9 cellular contexts compared by ENCODE assay signal in the genomic region with DNA sequence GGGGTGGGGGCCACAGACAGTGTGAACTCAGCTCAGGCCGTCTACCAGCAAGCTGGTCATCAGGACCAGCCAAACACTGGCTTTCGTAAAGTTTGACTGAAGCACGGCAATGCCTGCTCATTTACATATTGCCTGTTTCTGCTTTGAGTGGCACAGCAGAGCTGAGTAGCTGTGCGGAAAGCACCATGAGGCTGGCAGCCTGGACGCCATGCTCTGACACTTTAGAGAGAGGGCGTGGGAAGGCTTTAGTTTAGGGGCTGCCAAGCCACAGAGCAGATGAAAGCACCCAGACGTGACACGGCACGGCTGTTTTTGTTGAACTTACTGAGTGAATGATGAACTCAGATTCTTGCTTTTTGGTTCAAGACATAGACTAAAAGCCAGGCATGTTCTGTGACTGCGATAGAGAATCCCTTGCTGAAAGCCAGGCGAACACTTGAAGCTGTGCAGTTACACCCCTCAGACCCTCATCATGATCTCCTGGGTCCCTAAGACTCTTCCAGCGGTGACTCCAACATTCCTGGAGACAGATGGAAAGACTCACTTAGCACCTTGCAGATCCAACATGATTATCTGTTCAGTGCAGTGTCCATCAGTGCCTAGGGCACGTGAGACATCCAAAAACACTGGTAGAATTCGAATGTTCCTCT.
DNase-seq lines count a peak whose midpoint lies in the region; ATAC-seq lines count a peak whose summit lies in the region.
"Had no signal": no experiment of that assay in that cellular context is flagged by ENCODE, and none has a peak within 500 bp of the region (broad histone marks: within the 10 kb centered on the region; RNA-seq: fewer than 3 reads in every experiment).

No MANE protein-coding gene starts in this region.

- peak overlapping the region; percentile 29 for H3K27ac Mint-ChIP-seq in activated CD4-positive, alpha-beta T cell treated with anti-CD3 and anti-CD28 coated beads for 36 hours
- peak overlapping the region in 5 of 9 donors; percentile 18 to 68 (median 58) for H3K27ac Mint-ChIP-seq in naive thymus-derived CD4-positive, alpha-beta T cell

- H3K4me3 ChIP-seq in naive thymus-derived CD4-positive, alpha-beta T cell (ENCODE audit: low read length): no peak overlapping the region
- H3K4me3 ChIP-seq: A549 had no signal

- no peaks in the 10 kb centered on the region for H3K9me3 ChIP-seq in naive thymus-derived CD4-positive, alpha-beta T cell (ENCODE audit: control insufficient read depth in 2 of 3, low read length in 3 of 3)
- H3K9me3 ChIP-seq: A549 had no signal

- POLR2A ChIA-PET in activated CD4-positive, alpha-beta T cell treated with anti-CD3 and anti-CD28 coated beads for 36 hours (lab: Charles Lee): interaction anchor here (0.5 kb wide), 2 partner anchors 35 to 185 kb away, joined by 3 to 5 read pairs; no protein-coding TSS in a partner anchor
- POLR2A ChIA-PET in naive thymus-derived CD4-positive, alpha-beta T cell (lab: Charles Lee): no interaction called here

- H3K27ac ChIP-seq in naive thymus-derived CD4-positive, alpha-beta T cell (ENCODE audit: low read depth, low read length): no peak overlapping the region
- H3K27ac ChIP-seq: A549 had no signal

- no peaks in the 10 kb centered on the region for H3K9me3 Mint-ChIP-seq in activated CD4-positive, alpha-beta T cell treated with anti-CD3 and anti-CD28 coated beads for 36 hours (ENCODE audit: low read depth)
- H3K9me3 Mint-ChIP-seq in naive thymus-derived CD4-positive, alpha-beta T cell: no peaks in the 10 kb centered on the region

- DNase-seq in activated CD4-positive, alpha-beta T cell treated with anti-CD3 and anti-CD28 coated beads for 36 hours: peak; percentile 63
- no peak for DNase-seq in activated CD4-positive, alpha-beta T cell treated with anti-CD3 and anti-CD28 coated beads for 1 hour
- DNase-seq in activated CD8-positive, alpha-beta memory T cell treated with anti-CD3 and anti-CD28 coated beads, Interleukin-2, amount 50 U/mL, for 4 hours: peak; percentile 52
- peak in 2 of 9 donors; percentile 3 to 30 for DNase-seq in naive thymus-derived CD4-positive, alpha-beta T cell
- DNase-seq in amniotic stem cell (lab: John Stamatoyannopoulos, UW) (no peak), SKM-1 (lab: John Stamatoyannopoulos, UW; ENCODE audit: unreplicated experiment) (no peak), OCI-M2 (lab: John Stamatoyannopoulos, UW; ENCODE audit: unreplicated experiment) (no peak)

- intact Hi-C loops in activated CD4-positive, alpha-beta T cell treated with anti-CD3 and anti-CD28 coated beads for 36 hours (cut with DNase I, micrococcal nuclease): no loop called here
- intact Hi-C loops in naive thymus-derived CD4-positive, alpha-beta T cell (cut with micrococcal nuclease): no loop called here

- H3K4me3 Mint-ChIP-seq in activated CD4-positive, alpha-beta T cell treated with anti-CD3 and anti-CD28 coated beads for 36 hours: no peak overlapping the region
- peak overlapping the region in 2 of 10 donors; percentile 21 to 32 for H3K4me3 Mint-ChIP-seq in naive thymus-derived CD4-positive, alpha-beta T cell

- ATAC-seq in activated CD4-positive, alpha-beta T cell treated with anti-CD3 and anti-CD28 coated beads for 36 hours: peak; percentile 95
- peak; percentile 98 for ATAC-seq in HG02759 (IDR thresholded peaks at IDR 0.05; ENCODE audit: unreplicated experiment)
- peak; percentile 89 for ATAC-seq in naive thymus-derived CD4-positive, alpha-beta T cell
- ATAC-seq: A549 had no signal

- no peaks in the 10 kb centered on the region for H3K27me3 ChIP-seq in naive thymus-derived CD4-positive, alpha-beta T cell (ENCODE audit: control insufficient read depth in 2 of 2, insufficient read depth in 2 of 2, low read length in 2 of 2)

- no peaks in the 10 kb centered on the region for H3K27me3 Mint-ChIP-seq in activated CD4-positive, alpha-beta T cell treated with anti-CD3 and anti-CD28 coated beads for 36 hours
- peaks cover 0 to 4% (median 0%) of the 10 kb centered on the region in 5 donors for H3K27me3 Mint-ChIP-seq in naive thymus-derived CD4-positive, alpha-beta T cell

- CTCF ChIA-PET in activated CD4-positive, alpha-beta T cell treated with anti-CD3 and anti-CD28 coated beads for 36 hours (lab: Charles Lee): interaction anchor here (0.6 to 0.9 kb wide), 2 partner anchors 10 to 25 kb away, joined by 3 read pairs; no protein-coding TSS in a partner anchor
- CTCF ChIA-PET in naive thymus-derived CD4-positive, alpha-beta T cell (lab: Charles Lee): interaction anchor here (0.6 kb wide), 1 partner anchor 26 kb away, joined by 3 read pairs; no protein-coding TSS in a partner anchor

- H3K36me3 Mint-ChIP-seq in activated CD4-positive, alpha-beta T cell treated with anti-CD3 and anti-CD28 coated beads for 36 hours (ENCODE audit: low read depth): no peaks in the 10 kb centered on the region
- peaks cover 0 to 13% (median 3%) of the 10 kb centered on the region in 5 donors for H3K36me3 Mint-ChIP-seq in naive thymus-derived CD4-positive, alpha-beta T cell

- H3K4me1 ChIP-seq in naive thymus-derived CD4-positive, alpha-beta T cell (ENCODE audit: control insufficient read depth in 2 of 2, insufficient read depth in 2 of 2, low read length in 2 of 2): peaks cover 0 to 16% of the 10 kb centered on the region in 2 donors
- H3K4me1 ChIP-seq: A549 had no signal

- H3K4me1 Mint-ChIP-seq in activated CD4-positive, alpha-beta T cell treated with anti-CD3 and anti-CD28 coated beads for 36 hours: peaks cover 25% of the 10 kb centered on the region
- H3K4me1 Mint-ChIP-seq in naive thymus-derived CD4-positive, alpha-beta T cell: peaks cover 2 to 21% (median 13%) of the 10 kb centered on the region in 7 donors

- peaks cover 0 to 4% (median 0%) of the 10 kb centered on the region in 3 experiments for H3K36me3 ChIP-seq in naive thymus-derived CD4-positive, alpha-beta T cell (ENCODE audit: control insufficient read depth in 2 of 3, insufficient read depth in 3 of 3, low read length in 3 of 3)

Comparison
In these comparisons a context has a peak if more than half of its experiments do, and no peak if none do; other contexts are left out.
1. DNase-seq: peak in activated CD4-positive, alpha-beta T cell treated with anti-CD3 and anti-CD28 coated beads for 36 hours (single experiment) and activated CD8-positive, alpha-beta memory T cell treated with anti-CD3 and anti-CD28 coated beads, Interleukin-2, amount 50 U/mL, for 4 hours (single experiment); none in activated CD4-positive, alpha-beta T cell treated with anti-CD3 and anti-CD28 coated beads for 1 hour (single experiment), amniotic stem cell (single experiment), SKM-1 (single experiment) and OCI-M2 (single experiment).
2. Peak in every context shown above with its lines, with median percentiles within 50 percentile points of each other: ATAC-seq.